Comparison of ENCODE assay signal across 1 cellular context in the genomic region with DNA sequence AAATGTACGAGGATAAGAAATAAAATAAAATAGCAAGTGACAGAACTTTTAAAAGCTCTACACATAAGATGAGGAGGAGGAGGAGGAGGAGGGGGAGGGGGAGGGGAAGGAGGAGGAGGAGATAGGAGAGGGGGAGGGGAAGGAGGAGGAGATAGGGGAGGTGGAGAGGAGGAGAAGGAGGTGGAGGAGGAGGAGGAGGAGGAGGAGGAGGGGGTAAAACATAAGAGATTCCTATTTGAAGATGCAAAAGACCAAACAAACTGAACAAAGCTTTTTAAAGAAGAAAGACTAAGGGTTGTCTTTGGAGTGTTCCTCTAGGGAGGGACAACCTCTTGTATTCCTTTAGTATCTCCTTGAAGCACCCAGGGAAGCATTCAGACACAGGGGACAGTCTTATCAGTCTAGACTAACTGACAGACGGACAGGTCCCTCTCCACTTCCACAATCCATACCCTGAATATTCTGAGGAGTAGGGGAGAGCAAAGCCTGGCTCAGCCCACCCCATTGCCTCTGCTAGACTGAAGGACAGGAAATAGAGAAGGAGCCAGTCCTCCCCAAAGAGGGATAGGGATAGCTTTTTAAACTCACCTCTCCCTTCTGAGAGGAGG.
TF ChIP-seq lines count a peak whose summit lies in the region.

No MANE protein-coding gene starts in this region.

TF ChIP-seq in HepG2, 621 proteins besides CTCF, POLR2A, EP300 and RAD21:
- TF ChIP-seq STAT5B (CRISPR knock-in tag; IDR thresholded peaks at IDR 0.05), result no peak
- TF ChIP-seq ZNF34 (CRISPR knock-in tag; IDR thresholded peaks at IDR 0.05; ENCODE audit: borderline replicate concordance), result no peak
- TF ChIP-seq, protein P1, sequence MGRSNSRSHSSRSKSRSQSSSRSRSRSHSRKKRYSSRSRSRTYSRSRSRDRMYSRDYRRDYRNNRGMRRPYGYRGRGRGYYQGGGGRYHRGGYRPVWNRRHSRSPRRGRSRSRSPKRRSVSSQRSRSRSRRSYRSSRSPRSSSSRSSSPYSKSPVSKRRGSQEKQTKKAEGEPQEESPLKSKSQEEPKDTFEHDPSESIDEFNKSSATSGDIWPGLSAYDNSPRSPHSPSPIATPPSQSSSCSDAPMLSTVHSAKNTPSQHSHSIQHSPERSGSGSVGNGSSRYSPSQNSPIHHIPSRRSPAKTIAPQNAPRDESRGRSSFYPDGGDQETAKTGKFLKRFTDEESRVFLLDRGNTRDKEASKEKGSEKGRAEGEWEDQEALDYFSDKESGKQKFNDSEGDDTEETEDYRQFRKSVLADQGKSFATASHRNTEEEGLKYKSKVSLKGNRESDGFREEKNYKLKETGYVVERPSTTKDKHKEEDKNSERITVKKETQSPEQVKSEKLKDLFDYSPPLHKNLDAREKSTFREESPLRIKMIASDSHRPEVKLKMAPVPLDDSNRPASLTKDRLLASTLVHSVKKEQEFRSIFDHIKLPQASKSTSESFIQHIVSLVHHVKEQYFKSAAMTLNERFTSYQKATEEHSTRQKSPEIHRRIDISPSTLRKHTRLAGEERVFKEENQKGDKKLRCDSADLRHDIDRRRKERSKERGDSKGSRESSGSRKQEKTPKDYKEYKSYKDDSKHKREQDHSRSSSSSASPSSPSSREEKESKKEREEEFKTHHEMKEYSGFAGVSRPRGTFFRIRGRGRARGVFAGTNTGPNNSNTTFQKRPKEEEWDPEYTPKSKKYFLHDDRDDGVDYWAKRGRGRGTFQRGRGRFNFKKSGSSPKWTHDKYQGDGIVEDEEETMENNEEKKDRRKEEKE (IDR thresholded peaks at IDR 0.05), result no peak
- no peak for TF ChIP-seq ZBTB3 (CRISPR knock-in tag; IDR thresholded peaks at IDR 0.05; ENCODE audit: borderline replicate concordance, low read depth)
- TF ChIP-seq, protein P2, sequence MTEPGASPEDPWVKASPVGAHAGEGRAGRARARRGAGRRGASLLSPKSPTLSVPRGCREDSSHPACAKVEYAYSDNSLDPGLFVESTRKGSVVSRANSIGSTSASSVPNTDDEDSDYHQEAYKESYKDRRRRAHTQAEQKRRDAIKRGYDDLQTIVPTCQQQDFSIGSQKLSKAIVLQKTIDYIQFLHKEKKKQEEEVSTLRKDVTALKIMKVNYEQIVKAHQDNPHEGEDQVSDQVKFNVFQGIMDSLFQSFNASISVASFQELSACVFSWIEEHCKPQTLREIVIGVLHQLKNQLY (CRISPR knock-in tag; IDR thresholded peaks at IDR 0.05), result no peak
- peak; percentile 51 for TF ChIP-seq HNRNPK (IDR thresholded peaks at IDR 0.05; ENCODE audit: low read depth, low read length, poor library complexity, severe bottlenecking)
